ENCODE assay signal across 26 cellular contexts in genomic region chr9:99018653-99019052, GRCh38.
DNase-seq lines count a peak whose midpoint lies in the region; ATAC-seq, FAIRE-seq and TF ChIP-seq lines count a peak whose summit lies in the region.
"Had no signal": no experiment of that assay in that cellular context is flagged by ENCODE, and none has a peak within 500 bp of the region (broad histone marks: within the 10 kb centered on the region; RNA-seq: fewer than 3 reads in every experiment).

No MANE protein-coding gene starts in this region.

- H3K36me3 Mint-ChIP-seq in natural killer cell treated with Interleukin-12 subunit alpha and Interleukin-12 subunit beta and Interleukin-15 and Interleukin-18, amount 100 ng/mL, for 72 hours: no peaks in the 10 kb centered on the region
- H3K36me3 Mint-ChIP-seq: stimulated activated naive B cell treated with anti-CD40 and anti-IgM and Interleukin-4, amounts not matched to agents 10 μg/mL and 1 μg/mL and 100 μg/mL, for 72 hours had no signal

- H3K27me3 ChIP-seq in left ventricle myocardium inferior (ENCODE audit: low read depth) (no peaks in the 10 kb centered on the region), WERI-Rb-1 (ENCODE audit: insufficient read depth, low read depth, severe bottlenecking) (no peaks in the 10 kb centered on the region)

- no peaks in the 10 kb centered on the region for H3K9me3 Mint-ChIP-seq in natural killer cell treated with Interleukin-12 subunit alpha and Interleukin-12 subunit beta and Interleukin-15 and Interleukin-18, amount 100 ng/mL, for 72 hours
- H3K9me3 Mint-ChIP-seq: activated T-cell treated with anti-CD3 and anti-CD28 coated beads, Interleukin-2, amount 50 U/mL, for 24 hours; stimulated activated naive B cell treated with anti-CD40 and anti-IgM and Interleukin-4, amounts not matched to agents 10 μg/mL and 1 μg/mL and 100 μg/mL, for 72 hours; T-helper 1 cell treated with Interleukin-12 subunit alpha and Interleukin-12 subunit beta and Interleukin-4 antibody, amounts not matched to agents 30 μg/mL and 1 μg/mL, for 36 hours had no signal

- H3K4me3 ChIP-seq in left ventricle myocardium inferior (no peak overlapping the region), WERI-Rb-1 (ENCODE audit: low read depth, low read length) (no peak overlapping the region)
- H3K4me3 ChIP-seq: GM23338, SK-N-MC, thoracic aorta had no signal

- FAIRE-seq in RCC 7860 (lab: Jason Lieb, UNC): no peak
- FAIRE-seq: colon had no signal

- peaks cover 28 to 31% of the 10 kb centered on the region in 2 donors for H3K4me1 Mint-ChIP-seq in natural killer cell treated with Interleukin-12 subunit alpha and Interleukin-12 subunit beta and Interleukin-15 and Interleukin-18, amount 100 ng/mL, for 72 hours (ENCODE audit: low read depth in 2 of 2)
- H3K4me1 Mint-ChIP-seq: GM23338 had no signal

- no peak for DNase-seq in left ventricle myocardium inferior
- DNase-seq in left ventricle myocardium superior: no peak
- no peak for DNase-seq in epithelial cell of prostate (ENCODE audit: low read depth, low spot score)
- no peak for DNase-seq in natural killer cell treated with Interleukin-12 subunit alpha and Interleukin-12 subunit beta and Interleukin-15 and Interleukin-18, amount 100 ng/mL, for 72 hours (ENCODE audit: low spot score)
- no peak for DNase-seq in RCC 7860 (ENCODE audit: low spot score)
- no peak for DNase-seq in activated CD4-positive, CD25-positive, alpha-beta regulatory T cell treated with anti-CD3 and anti-CD28 coated beads, Interleukin-2, amount 50 U/mL, for 72 hours
- DNase-seq in ACHN: no peak
- DNase-seq in WERI-Rb-1: no peak
- DNase-seq: 8988T; activated CD4-positive, alpha-beta T cell treated with anti-CD3 and anti-CD28 coated beads for 36 hours; activated naive CD4-positive, alpha-beta T cell; activated T-cell treated with anti-CD3 and anti-CD28 coated beads, Interleukin-2, amount 50 U/mL, for 24 hours; DMS53; GDM1; KBM-7; NCI-H1436 treated with DMSO at 0.1 percent for 48 hours; NCI-H2171 treated with DMSO at 0.1 percent for 48 hours; NCI-H524; stimulated activated CD4-positive, alpha-beta T cell treated with anti-CD3 and anti-CD28 coated beads, Interleukin-2, amount 100 ng/mL, for 48 hours; stimulated activated naive B cell treated with anti-CD40 and anti-IgM and Interleukin-4, amounts not matched to agents 10 μg/mL and 1 μg/mL and 100 μg/mL, for 72 hours had no signal

- H3K4me3 Mint-ChIP-seq in natural killer cell treated with Interleukin-12 subunit alpha and Interleukin-12 subunit beta and Interleukin-15 and Interleukin-18, amount 100 ng/mL, for 72 hours: no peak overlapping the region
- H3K4me3 Mint-ChIP-seq: activated CD4-positive, alpha-beta T cell treated with anti-CD3 and anti-CD28 coated beads for 36 hours; activated T-cell treated with anti-CD3 and anti-CD28 coated beads, Interleukin-2, amount 50 U/mL, for 24 hours; B cell; GM23338; stimulated activated naive B cell treated with anti-CD40 and anti-IgM and Interleukin-4, amounts not matched to agents 10 μg/mL and 1 μg/mL and 100 μg/mL, for 72 hours; T-helper 1 cell treated with Interleukin-12 subunit alpha and Interleukin-12 subunit beta and Interleukin-4 antibody, amounts not matched to agents 30 μg/mL and 1 μg/mL, for 36 hours had no signal

- TF ChIP-seq CTCF in left ventricle myocardium inferior (IDR thresholded peaks at IDR 0.05; ENCODE audit: borderline replicate concordance) (no peak), WERI-Rb-1 (IDR thresholded peaks at IDR 0.05; ENCODE audit: low read depth, low read length) (no peak)

- H3K27me3 Mint-ChIP-seq in natural killer cell treated with Interleukin-12 subunit alpha and Interleukin-12 subunit beta and Interleukin-15 and Interleukin-18, amount 100 ng/mL, for 72 hours: peaks cover 0 to 4% of the 10 kb centered on the region in 2 donors
- H3K27me3 Mint-ChIP-seq: activated CD4-positive, alpha-beta T cell treated with anti-CD3 and anti-CD28 coated beads for 36 hours; activated T-cell treated with anti-CD3 and anti-CD28 coated beads, Interleukin-2, amount 50 U/mL, for 24 hours; B cell had no signal

- no peak for ATAC-seq in left ventricle myocardium superior
- ATAC-seq in natural killer cell treated with Interleukin-12 subunit alpha and Interleukin-12 subunit beta and Interleukin-15 and Interleukin-18, amount 100 ng/mL, for 72 hours: no peak
- ATAC-seq: GM23338; stimulated activated naive B cell treated with anti-CD40 and anti-IgM and Interleukin-4, amounts not matched to agents 10 μg/mL and 1 μg/mL and 100 μg/mL, for 72 hours had no signal

- H3K4me1 ChIP-seq in left ventricle myocardium inferior: peaks cover 28% of the 10 kb centered on the region

- H3K27ac Mint-ChIP-seq in natural killer cell treated with Interleukin-12 subunit alpha and Interleukin-12 subunit beta and Interleukin-15 and Interleukin-18, amount 100 ng/mL, for 72 hours: peak overlapping the region; percentile 18 to 38
- H3K27ac Mint-ChIP-seq: activated CD4-positive, alpha-beta T cell treated with anti-CD3 and anti-CD28 coated beads for 36 hours; activated T-cell treated with anti-CD3 and anti-CD28 coated beads, Interleukin-2, amount 50 U/mL, for 24 hours; B cell; GM23338; stimulated activated naive B cell treated with anti-CD40 and anti-IgM and Interleukin-4, amounts not matched to agents 10 μg/mL and 1 μg/mL and 100 μg/mL, for 72 hours; T-helper 1 cell treated with Interleukin-12 subunit alpha and Interleukin-12 subunit beta and Interleukin-4 antibody, amounts not matched to agents 30 μg/mL and 1 μg/mL, for 36 hours had no signal

- H3K9me3 ChIP-seq in left ventricle myocardium inferior (replicated peaks) (no peaks in the 10 kb centered on the region), WERI-Rb-1 (ENCODE audit: severe bottlenecking) (peaks cover 4% of the 10 kb centered on the region)
- H3K9me3 ChIP-seq: thoracic aorta had no signal

- intact Hi-C loops in left ventricle myocardium inferior (cut with micrococcal nuclease) (loop anchor here (10.0 kb wide), 1 partner anchor 116 kb away; no protein-coding TSS in a partner anchor), left ventricle myocardium superior (cut with micrococcal nuclease) (loop anchor here (10.0 kb wide), 1 partner anchor 116 kb away; no protein-coding TSS in a partner anchor)

- H3K27ac ChIP-seq in left ventricle myocardium inferior (replicated peaks): peak overlapping the region; percentile 66
- H3K27ac ChIP-seq in epithelial cell of prostate: peak overlapping the region; percentile 74
- no peak overlapping the region for H3K27ac ChIP-seq in WERI-Rb-1
- H3K27ac ChIP-seq: SK-N-MC had no signal

- in situ Hi-C loops in ACHN (cut with HindIII; ENCODE audit: low pct_ligation_motif_present, low pct_unique_long_range_greater_than_20kb, low sequenced_read_pairs): no loop called here

- H3K36me3 ChIP-seq in left ventricle myocardium inferior (peaks cover 71% of the 10 kb centered on the region), WERI-Rb-1 (no peaks in the 10 kb centered on the region)
- H3K36me3 ChIP-seq: thoracic aorta had no signal
